Comparison of ENCODE assay signal across 24 cellular contexts in the genomic region with DNA sequence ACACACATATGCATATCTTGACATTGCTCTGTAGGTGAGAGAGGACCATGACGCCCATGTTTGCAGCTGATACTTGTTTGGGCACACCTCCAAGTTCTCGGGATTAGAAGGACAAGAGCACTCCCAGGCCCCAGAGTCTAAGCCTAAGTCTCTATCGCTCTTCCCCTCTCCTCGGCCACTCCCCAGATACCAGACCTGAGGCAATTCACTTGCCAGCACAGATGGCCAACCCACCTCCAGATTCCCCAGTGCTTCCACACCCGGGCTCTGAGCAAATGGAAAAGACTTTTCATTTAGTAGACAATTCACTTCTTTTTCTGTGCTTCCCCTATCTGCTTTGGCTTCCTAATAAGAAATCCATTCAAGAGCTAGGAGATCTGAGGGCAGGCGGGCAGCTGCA. TPM values are rescaled to one million over a fixed set of nuclear protein-coding genes. Genes with fewer than 3 reads are reported as not detected.
"Had no signal": no experiment of that assay in that cellular context is flagged by ENCODE, and none has a peak within 500 bp of the region (broad histone marks: within the 10 kb centered on the region; RNA-seq: fewer than 3 reads in every experiment).

No MANE protein-coding gene starts in this region.

- H3K36me3 ChIP-seq: gastrocnemius medialis, left lung, neutrophil, right lobe of liver, vagina had no signal

- H3K4me1 ChIP-seq: gastrocnemius medialis, left lung, lower lobe of right lung, right lobe of liver, upper lobe of left lung, vagina had no signal

- ATAC-seq: gastrocnemius medialis; left lung; lower lobe of right lung; stimulated activated effector memory CD8-positive, alpha-beta T cell treated with anti-CD3 and anti-CD28 coated beads, Interleukin-12 subunit alpha, Interleukin-12 subunit beta, amount 100 ng/mL, for 72 hours had no signal

- H3K9me3 ChIP-seq: ascending aorta, esophagus squamous epithelium, gastrocnemius medialis, left lung, lower lobe of right lung, neutrophil, right lobe of liver, upper lobe of left lung, vagina had no signal

- DNase-seq: activated CD4-positive, alpha-beta memory T cell treated with anti-CD3 and anti-CD28 coated beads for 36 hours; activated CD4-positive, alpha-beta T cell treated with anti-CD3 and anti-CD28 coated beads, Interleukin-2, amount 10 ng/mL, durations not matched to agents 24 days and 14 days; activated CD4-positive, CD25-positive, alpha-beta regulatory T cell treated with anti-CD3 and anti-CD28 coated beads, Interleukin-2, amount 50 U/mL, for 72 hours; activated CD8-positive, alpha-beta memory T cell treated with anti-CD3 and anti-CD28 coated beads, Interleukin-2, amount 50 U/mL, for 4 hours; activated gamma-delta T cell; activated naive CD4-positive, alpha-beta T cell treated with anti-CD3 and anti-CD28 coated beads, Interleukin-2, amount 10 ng/mL, durations not matched to agents 7 days and 5 days; activated naive CD8-positive, alpha-beta T cell treated with anti-CD3 and anti-CD28 coated beads, Interleukin-2, amount 10 ng/mL, durations not matched to agents 7 days and 5 days; activated T-cell treated with anti-CD3 and anti-CD28 coated beads, Interleukin-2, amount 50 U/mL, for 1 hour; esophagus squamous epithelium; gastrocnemius medialis; glutamatergic neuron; left lung; lower lobe of right lung; right lobe of liver; stimulated activated CD4-positive, alpha-beta T cell treated with anti-CD3 and anti-CD28 coated beads, Interleukin-12 subunit alpha, Interleukin-12 subunit beta, amount 100 ng/mL, for 4 hours; stimulated activated CD4-positive, alpha-beta T cell treated with anti-CD3 and anti-CD28 coated beads, Interleukin-4, amount 100 ng/mL, for 1 hour had no signal

- H3K27me3 ChIP-seq: ascending aorta, esophagus squamous epithelium, gastrocnemius medialis, left lung, neutrophil, right lobe of liver, upper lobe of left lung, vagina had no signal

- FAIRE-seq: islet of Langerhans had no signal

- H3K4me3 ChIP-seq: ascending aorta, esophagus squamous epithelium, gastrocnemius medialis, left lung, lower lobe of right lung, right lobe of liver, upper lobe of left lung, vagina had no signal

- H3K27ac ChIP-seq: epithelial cell of prostate, gastrocnemius medialis, left lung, lower lobe of right lung, neutrophil, right lobe of liver, upper lobe of left lung, vagina had no signal

RNA-seq across cellular contexts. Expression of a gene that starts 49.5 kb away (rescaled TPM):
- total RNA-seq: ascending aorta, gastrocnemius medialis, skeletal muscle tissue had no signal
